In genomic region chr9:123923884-123924283, GRCh38 we compare ENCODE assay signal across 16 cellular contexts. TPM values are rescaled to one million over a fixed set of nuclear protein-coding genes. Genes with fewer than 3 reads are reported as not detected.
DNase-seq lines count a peak whose midpoint lies in the region; ATAC-seq, FAIRE-seq and TF ChIP-seq lines count a peak whose summit lies in the region.
"Had no signal": no experiment of that assay in that cellular context is flagged by ENCODE, and none has a peak within 500 bp of the region (broad histone marks: within the 10 kb centered on the region; RNA-seq: fewer than 3 reads in every experiment).

No MANE protein-coding gene starts in this region.

- no peak for TF ChIP-seq POLR2A in HepG2 (IDR thresholded peaks at IDR 0.05; ENCODE audit: insufficient read depth in 1 of 2, low read depth in 2 of 2, low read length in 2 of 2)
- TF ChIP-seq POLR2A in right lobe of liver (IDR thresholded peaks at IDR 0.05): no peak
- TF ChIP-seq POLR2A in esophagus muscularis mucosa (IDR thresholded peaks at IDR 0.05; ENCODE audit: low read depth): no peak

- H3K4me2 ChIP-seq in HepG2 (ENCODE audit: low read depth, low read length): peak overlapping the region; percentile 93
- H3K4me2 ChIP-seq: BLaER1, KMS-11 had no signal

- CTCF ChIA-PET in HepG2 (lab: Yijun Ruan, JAX; ENCODE audit: low intra/inter-chr PET ratio, low total read pairs): no interaction called here

- BruUV-seq in HepG2 (replicated peaks; lab: Mats Ljungman, UMichigan): no TSS peak

- peaks cover 7% of the 10 kb centered on the region; the same call in 1 of the 2 replicates for H4K20me1 ChIP-seq in HepG2 (ENCODE audit: insufficient read depth, low read length)

- H3K27me3 ChIP-seq in HepG2 (ENCODE audit: control insufficient read depth in 1 of 2, insufficient read depth in 2 of 2, low read length in 2 of 2) (no peaks in the 10 kb centered on the region), right lobe of liver (no peaks in the 10 kb centered on the region), esophagus muscularis mucosa (no peaks in the 10 kb centered on the region)
- H3K27me3 ChIP-seq: BLaER1 had no signal

- 74% methylated on average over 3 of the region's 3 CpGs for WGBS in HepG2 (ENCODE audit: low lambda C conversion rate)
- WGBS in right lobe of liver (ENCODE audit: insufficient coverage, low coverage, low lambda C conversion rate, missing lambda C conversion rate): 92% methylated on average over 3 of the region's 3 CpGs
- WGBS in esophagus muscularis mucosa: 97% methylated on average over 3 of the region's 3 CpGs

- peaks cover 84% of the 10 kb centered on the region for H3K79me2 ChIP-seq in HepG2 (ENCODE audit: insufficient read depth, low read length)

- H3K4me3 ChIP-seq in HepG2 (replicated peaks in 1 of 3; ENCODE audit: insufficient read depth in 1 of 3, low read depth in 2 of 3, low read length in 3 of 3) (peak overlapping the region in 1 of 3 experiments; percentile 57; a peak in 1 of 6 replicates), right lobe of liver (no peak overlapping the region), esophagus muscularis mucosa (no peak overlapping the region)
- H3K4me3 ChIP-seq: BLaER1 had no signal

- POLR2A ChIA-PET in HepG2 (lab: Yijun Ruan, JAX): no interaction called here

- no peak for TF ChIP-seq RAD21 in HepG2 (CRISPR knock-in tag; IDR thresholded peaks at IDR 0.05)

- H3K9ac ChIP-seq in HepG2 (ENCODE audit: insufficient read depth, low read depth, low read length): peak overlapping the region; percentile 42; the same call in 1 of the 2 replicates
- H3K9ac ChIP-seq: BLaER1, KMS-11 had no signal

- H3K4me1 ChIP-seq in HepG2 (ENCODE audit: insufficient read depth, low read length) (peaks cover 92% of the 10 kb centered on the region), right lobe of liver (peaks cover 0 to 51% (median 21%) of the 10 kb centered on the region in 4 donors), esophagus muscularis mucosa (peaks cover 9 to 30% (median 21%) of the 10 kb centered on the region in 4 donors)

- intact Hi-C loops in HepG2 (cut with micrococcal nuclease; ENCODE audit: unreplicated experiment) (loop anchor here (1.0 to 10.0 kb wide), 2 partner anchors 179 to 245 kb away; no protein-coding TSS in a partner anchor), right lobe of liver (cut with DNase I) (no loop called here), esophagus muscularis mucosa (cut with DNase I) (loop anchor here (10.0 kb wide), 1 partner anchor 199 kb away; no protein-coding TSS in a partner anchor)

- ATAC-seq in HepG2: no peak
- no peak for ATAC-seq in right lobe of liver
- no peak for ATAC-seq in GM19463 (IDR thresholded peaks at IDR 0.05; ENCODE audit: unreplicated experiment)
- ATAC-seq in GM18519 (IDR thresholded peaks at IDR 0.05; ENCODE audit: low FRiP score, unreplicated experiment): no peak

- H3K27ac ChIP-seq in HepG2 (ENCODE audit: extremely low read length, insufficient read depth, low read length): peak overlapping the region; percentile 90
- H3K27ac ChIP-seq in right lobe of liver: peak overlapping the region in 1 of 3 donors; percentile 61
- peak overlapping the region; percentile 86 for H3K27ac ChIP-seq in VCaP
- H3K27ac ChIP-seq in esophagus muscularis mucosa (replicated peaks in 1 of 4): no peak overlapping the region
- H3K27ac ChIP-seq: BLaER1, KMS-11 had no signal

- H3K36me3 ChIP-seq in HepG2 (replicated peaks in 1 of 2; ENCODE audit: control insufficient read depth in 1 of 2, insufficient read depth in 2 of 2, low read length in 2 of 2) (no peaks in the 10 kb centered on the region), right lobe of liver (no peaks in the 10 kb centered on the region), esophagus muscularis mucosa (no peaks in the 10 kb centered on the region)
- H3K36me3 ChIP-seq: BLaER1 had no signal

- DNase-seq in HepG2 (ENCODE audit: low spot score): no peak
- DNase-seq in right lobe of liver: no peak
- peak; percentile 2 for DNase-seq in esophagus muscularis mucosa (ENCODE audit: extremely low spot score)
- DNase-seq in Ammon's horn (ENCODE audit: low spot score): no peak
- DNase-seq: AML-193; Calu3; CD4-positive, alpha-beta memory T cell; DMS79 treated with DMSO at 0.1 percent for 48 hours; GF-D8; HCEC 1CT had no signal

- in situ Hi-C loops in HepG2 (cut with HindIII; ENCODE audit: extremely low pct_ligation_motif_present, low pct_unique_long_range_greater_than_20kb): no loop called here

- H3K9me3 ChIP-seq in HepG2 (ENCODE audit: low read length): no peaks in the 10 kb centered on the region
- H3K9me3 ChIP-seq in right lobe of liver: no peaks in the 10 kb centered on the region
- no peaks in the 10 kb centered on the region for H3K9me3 ChIP-seq in esophagus muscularis mucosa

- no peak overlapping the region for H2AFZ ChIP-seq in HepG2 (ENCODE audit: low read length)

- no peak for TF ChIP-seq EP300 in HepG2 (IDR thresholded peaks at IDR 0.05; ENCODE audit: low read depth in 2 of 2, low read length in 2 of 2)
- no peak for TF ChIP-seq EP300 in HepG2 (CRISPR knock-in tag; IDR thresholded peaks at IDR 0.05; ENCODE audit: borderline replicate concordance)
- TF ChIP-seq EP300 in esophagus muscularis mucosa (IDR thresholded peaks at IDR 0.05): no peak

- no peak for FAIRE-seq in HepG2 (lab: Jason Lieb, UNC)
- FAIRE-seq: A204.1 had no signal

- no peak for TF ChIP-seq CTCF in HepG2 (CRISPR knock-in tag; IDR thresholded peaks at IDR 0.05)
- no peak for TF ChIP-seq CTCF in right lobe of liver (IDR thresholded peaks at IDR 0.05)
- TF ChIP-seq CTCF in VCaP (conservative IDR thresholded peaks at IDR 0.05): no peak
- no peak for TF ChIP-seq CTCF in esophagus muscularis mucosa (IDR thresholded peaks at IDR 0.05)

TF ChIP-seq in HepG2, 621 proteins besides CTCF, POLR2A, EP300 and RAD21 (continues in another document):
- TF ChIP-seq SMARCE1 (IDR thresholded peaks at IDR 0.05; ENCODE audit: borderline replicate concordance): no peak
- TF ChIP-seq ZNF629 (CRISPR knock-in tag; conservative IDR thresholded peaks at IDR 0.05): no peak
- TF ChIP-seq E2F5 (CRISPR knock-in tag; conservative IDR thresholded peaks at IDR 0.05): no peak
- TF ChIP-seq, protein P1, sequence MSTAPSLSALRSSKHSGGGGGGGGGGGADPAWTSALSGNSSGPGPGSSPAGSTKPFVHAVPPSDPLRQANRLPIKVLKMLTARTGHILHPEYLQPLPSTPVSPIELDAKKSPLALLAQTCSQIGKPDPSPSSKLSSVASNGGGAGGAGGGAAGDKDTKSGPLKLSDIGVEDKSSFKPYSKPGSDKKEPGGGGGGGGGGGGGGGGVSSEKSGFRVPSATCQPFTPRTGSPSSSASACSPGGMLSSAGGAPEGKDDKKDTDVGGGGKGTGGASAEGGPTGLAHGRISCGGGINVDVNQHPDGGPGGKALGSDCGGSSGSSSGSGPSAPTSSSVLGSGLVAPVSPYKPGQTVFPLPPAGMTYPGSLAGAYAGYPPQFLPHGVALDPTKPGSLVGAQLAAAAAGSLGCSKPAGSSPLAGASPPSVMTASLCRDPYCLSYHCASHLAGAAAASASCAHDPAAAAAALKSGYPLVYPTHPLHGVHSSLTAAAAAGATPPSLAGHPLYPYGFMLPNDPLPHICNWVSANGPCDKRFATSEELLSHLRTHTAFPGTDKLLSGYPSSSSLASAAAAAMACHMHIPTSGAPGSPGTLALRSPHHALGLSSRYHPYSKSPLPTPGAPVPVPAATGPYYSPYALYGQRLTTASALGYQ (CRISPR knock-in tag; IDR thresholded peaks at IDR 0.05): no peak

RNA-seq across cellular contexts. Expression of gene DENND1A, which starts 6.0 kb away (rescaled TPM):
- total RNA-seq in HepG2 (2016; rRNA removed; fragmentation: Illumina TruSeq; extraction: Trizol) (14.8 and 15.6 TPM in 2 replicates), right lobe of liver (10 to 100 TPM; 13.9 to 22.6 (median 16.3) TPM), esophagus muscularis mucosa (10 to 100 TPM; 19.2 to 26.9 (median 24.0) TPM)
- 23.4 and 25.6 TPM in 2 replicates for total RNA-seq in HepG2 (2016; cell fraction: cytosol; rRNA removed; fragmentation: Illumina TruSeq; extraction: Trizol; ENCODE audit: low read depth)
- 16.1 and 16.3 TPM in 2 replicates for total RNA-seq in HepG2 (2016; cell fraction: insoluble cytoplasmic fraction; rRNA removed; fragmentation: Illumina TruSeq; extraction: Trizol)
- total RNA-seq in HepG2 (2016; cell fraction: membrane; rRNA removed; fragmentation: Illumina TruSeq; extraction: Trizol): 44.3 and 49.4 TPM in 2 replicates
- total RNA-seq in HepG2 (2016; cell fraction: nucleus; rRNA removed; fragmentation: Illumina TruSeq; extraction: Trizol): 15.1 and 18.6 TPM in 2 replicates
- 26.5 and 30.1 TPM in 2 replicates for polyA plus RNA-seq in HepG2 (2011; rRNA removed)
- 20.1 and 28.8 TPM in 2 replicates for polyA plus RNA-seq in HepG2 (2011; cell fraction: cytosol; rRNA removed)
- polyA plus RNA-seq in HepG2 (2011; cell fraction: nucleus; rRNA removed): 47.6 and 49.8 TPM in 2 replicates
- 21.0 and 36.9 TPM in 2 replicates for polyA plus RNA-seq in HepG2 (2012)
- polyA plus RNA-seq in HepG2 (2016; cell fraction: cytosol; fragmentation: Illumina TruSeq; extraction: Trizol; ENCODE audit: low read depth): 43.8 and 44.4 TPM in 2 replicates
- polyA plus RNA-seq in HepG2 (2016; cell fraction: insoluble cytoplasmic fraction; fragmentation: Illumina TruSeq; extraction: Trizol; ENCODE audit: low read depth): 22.2 and 25.7 TPM in 2 replicates
- 60.1 and 62.7 TPM in 2 replicates for polyA plus RNA-seq in HepG2 (2016; cell fraction: membrane; fragmentation: Illumina TruSeq; extraction: Trizol; ENCODE audit: low read depth)
- polyA plus RNA-seq in HepG2 (2016; cell fraction: nucleus; fragmentation: Illumina TruSeq; extraction: Trizol; ENCODE audit: insufficient read depth, low read depth): 19.7 and 22.6 TPM in 2 replicates
- 109 and 119 TPM in 2 replicates for polyA minus RNA-seq in HepG2 (2011; rRNA and poly(A)+ RNA removed; ENCODE audit: low replicate concordance)
- polyA minus RNA-seq in HepG2 (2011; cell fraction: cytosol; rRNA and poly(A)+ RNA removed): 20.6 and 22.8 TPM in 2 replicates
- 61.7 and 62.4 TPM in 2 replicates for polyA minus RNA-seq in HepG2 (2011; cell fraction: nucleus; rRNA and poly(A)+ RNA removed)

Comparison
In these comparisons a context has a peak if more than half of its experiments do, and no peak if none do; other contexts are left out.
1. intact Hi-C loops: an anchor here in HepG2 (1.0 to 10.0 kb wide) and esophagus muscularis mucosa (10.0 kb wide); none called in right lobe of liver.
2. H3K27ac ChIP-seq: peak in HepG2 (single experiment) and VCaP (single experiment); none in esophagus muscularis mucosa (0 of 4).